In genomic region chr7:47783456-47784240, GRCh38 we compare ENCODE assay signal across 9 cellular contexts.
DNase-seq lines count a peak whose midpoint lies in the region; ATAC-seq and TF ChIP-seq lines count a peak whose summit lies in the region.
"Had no signal": no experiment of that assay in that cellular context is flagged by ENCODE, and none has a peak within 500 bp of the region (broad histone marks: within the 10 kb centered on the region; RNA-seq: fewer than 3 reads in every experiment).

No MANE protein-coding gene starts in this region.

- no peak overlapping the region for H3K9ac ChIP-seq in colonic mucosa (ENCODE audit: low read depth in 2 of 2, low read length in 2 of 2)

- H3K9me3 ChIP-seq in colonic mucosa = no peaks in the 10 kb centered on the region
- no peaks in the 10 kb centered on the region for H3K9me3 ChIP-seq in lung (ENCODE audit: control insufficient read depth in 2 of 2, insufficient read depth in 1 of 2, low read length in 1 of 2)
- H3K9me3 ChIP-seq in upper lobe of right lung = no peaks in the 10 kb centered on the region

- H3K4me3 ChIP-seq in colonic mucosa (no peak overlapping the region), lung (no peak overlapping the region), upper lobe of right lung (no peak overlapping the region)

- intact Hi-C loops in colonic mucosa (cut with DNase I) (no loop called here), upper lobe of right lung (cut with DNase I) (no loop called here)

- H3K9me3 Mint-ChIP-seq in activated CD4-positive, alpha-beta memory T cell treated with anti-CD3 and anti-CD28 coated beads, Interleukin-2, amount 10 ng/mL, durations not matched to agents 7 days and 5 days = no peaks in the 10 kb centered on the region

- H3K27me3 Mint-ChIP-seq in activated CD4-positive, alpha-beta memory T cell treated with anti-CD3 and anti-CD28 coated beads, Interleukin-2, amount 10 ng/mL, durations not matched to agents 7 days and 5 days = peaks cover 5% of the 10 kb centered on the region

- POLR2A ChIA-PET in activated CD4-positive, alpha-beta memory T cell treated with anti-CD3 and anti-CD28 coated beads, Interleukin-2, amount 10 ng/mL, durations not matched to agents 7 days and 5 days (lab: Charles Lee) = no interaction called here

- no peak overlapping the region for H3K27ac Mint-ChIP-seq in activated CD4-positive, alpha-beta memory T cell treated with anti-CD3 and anti-CD28 coated beads, Interleukin-2, amount 10 ng/mL, durations not matched to agents 7 days and 5 days

- peak; percentile 20; the same call in 1 of the 2 replicates for TF ChIP-seq RAD21 in Ishikawa (IDR thresholded peaks at IDR 0.05; ENCODE audit: low read depth)

- H3K27me3 ChIP-seq in colonic mucosa = no peaks in the 10 kb centered on the region
- H3K27me3 ChIP-seq in lung (ENCODE audit: control insufficient read depth, insufficient read depth) = no peaks in the 10 kb centered on the region
- no peaks in the 10 kb centered on the region for H3K27me3 ChIP-seq in upper lobe of right lung

- TF ChIP-seq CTCF in colonic mucosa (IDR thresholded peaks at IDR 0.05) (no peak), lung (IDR thresholded peaks at IDR 0.05; ENCODE audit: control extremely low read depth, extremely low read depth) (no peak), upper lobe of right lung (IDR thresholded peaks at IDR 0.05) (no peak)

- no peak overlapping the region for H3K4me3 Mint-ChIP-seq in activated CD4-positive, alpha-beta memory T cell treated with anti-CD3 and anti-CD28 coated beads, Interleukin-2, amount 10 ng/mL, durations not matched to agents 7 days and 5 days

- peak; percentile 97 for TF ChIP-seq EP300 in Ishikawa (IDR thresholded peaks at IDR 0.05; ENCODE audit: borderline replicate concordance)

- peak; percentile 68 for ATAC-seq in lung (ENCODE audit: insufficient read depth, low FRiP score)
- peak; percentile 34 for ATAC-seq in upper lobe of right lung
- ATAC-seq in GM18867 (IDR thresholded peaks at IDR 0.05; ENCODE audit: unreplicated experiment) = no peak

- H3K27ac ChIP-seq in colonic mucosa (peak overlapping the region; percentile 32), lung (ENCODE audit: low read depth in 1 of 2, low read length in 1 of 2) (peak overlapping the region; percentile 50 to 82), upper lobe of right lung (peak overlapping the region; percentile 43)

- H3K4me1 Mint-ChIP-seq in activated CD4-positive, alpha-beta memory T cell treated with anti-CD3 and anti-CD28 coated beads, Interleukin-2, amount 10 ng/mL, durations not matched to agents 7 days and 5 days = no peaks in the 10 kb centered on the region

- DNase-seq in colonic mucosa (no peak), lung (ENCODE audit: low spot score) (no peak), upper lobe of right lung (no peak), KG1 (lab: John Stamatoyannopoulos, UW) (no peak), inferior parietal cortex (ENCODE audit: extremely low spot score) (no peak)
- no peak for DNase-seq in activated CD4-positive, alpha-beta memory T cell treated with anti-CD3 and anti-CD28 coated beads, Interleukin-2, amount 10 ng/mL, durations not matched to agents 7 days and 5 days
- DNase-seq: effector CD4-positive, alpha-beta T cell had no signal

- H3K4me1 ChIP-seq in colonic mucosa (no peaks in the 10 kb centered on the region), lung (ENCODE audit: control insufficient read depth in 2 of 2, insufficient read depth in 2 of 2, low read length in 2 of 2) (peaks cover 2 to 3% of the 10 kb centered on the region in 2 donors), upper lobe of right lung (peaks cover 9% of the 10 kb centered on the region)

- 59 to 81% methylated on average over 5 of the region's 5 CpGs for WGBS in lung, 2 donors

- H3K36me3 Mint-ChIP-seq in activated CD4-positive, alpha-beta memory T cell treated with anti-CD3 and anti-CD28 coated beads, Interleukin-2, amount 10 ng/mL, durations not matched to agents 7 days and 5 days (ENCODE audit: low read depth) = no peaks in the 10 kb centered on the region

- CTCF ChIA-PET in activated CD4-positive, alpha-beta memory T cell treated with anti-CD3 and anti-CD28 coated beads, Interleukin-2, amount 10 ng/mL, durations not matched to agents 7 days and 5 days (lab: Charles Lee) = no interaction called here

- H3K36me3 ChIP-seq in colonic mucosa = no peaks in the 10 kb centered on the region
- no peaks in the 10 kb centered on the region for H3K36me3 ChIP-seq in lung (ENCODE audit: control insufficient read depth in 2 of 2, insufficient read depth in 2 of 2, low read length in 2 of 2)
- no peaks in the 10 kb centered on the region for H3K36me3 ChIP-seq in upper lobe of right lung

TF ChIP-seq in Ishikawa, 13 proteins besides CTCF, POLR2A, EP300 and RAD21:
- TF ChIP-seq USF1 (IDR thresholded peaks at IDR 0.05) (no peak), CREB1 (IDR thresholded peaks at IDR 0.05; ENCODE audit: low read depth) (no peak), YY1 (IDR thresholded peaks at IDR 0.05; ENCODE audit: low read depth) (0 out of 2 replicates have a peak, but pooled peaks have one; percentile 30), NFIC (IDR thresholded peaks at IDR 0.05) (peak; percentile 97), CEBPB (IDR thresholded peaks at IDR 0.05) (peak; percentile 50; the same call in 1 of the 2 replicates), TEAD4 (IDR thresholded peaks at IDR 0.05) (peak; percentile 94), FOXM1 (IDR thresholded peaks at IDR 0.05; ENCODE audit: borderline replicate concordance, low read depth) (peak; percentile 95), TCF12 (IDR thresholded peaks at IDR 0.05; ENCODE audit: low read depth) (peak; percentile 93), MAX (IDR thresholded peaks at IDR 0.05) (peak; percentile 36; the same call in 1 of the 2 replicates)
